In genomic region chr4:128832253-128832641, GRCh38 we compare ENCODE assay signal across 11 cellular contexts. TPM values are rescaled to one million over a fixed set of nuclear protein-coding genes. Genes with fewer than 3 reads are reported as not detected.
DNase-seq lines count a peak whose midpoint lies in the region; ATAC-seq and TF ChIP-seq lines count a peak whose summit lies in the region.
"Had no signal": no experiment of that assay in that cellular context is flagged by ENCODE, and none has a peak within 500 bp of the region (broad histone marks: within the 10 kb centered on the region; RNA-seq: fewer than 3 reads in every experiment).

No MANE protein-coding gene starts in this region.

- H3K9me3 ChIP-seq in right cardiac atrium (ENCODE audit: control insufficient read depth, low read length) (no peaks in the 10 kb centered on the region), heart left ventricle (no peaks in the 10 kb centered on the region), iPS-18a (ENCODE audit: control insufficient read depth, low read depth, low read length) (no peaks in the 10 kb centered on the region)

- DNase-seq in right cardiac atrium (no peak), heart left ventricle (no peak), dedifferentiated amniotic fluid mesenchymal stem cell (ENCODE audit: extremely low spot score) (no peak), activated gamma-delta T cell treated with Interleukin-2 at 50 U/mL for 16 hours (no peak)
- DNase-seq: activated T-cell treated with anti-CD3 and anti-CD28 coated beads, Interleukin-2, amount 50 U/mL, for 1 hour had no signal

- TF ChIP-seq POLR2A in heart left ventricle (IDR thresholded peaks at IDR 0.05): no peak

- H3K4me3 Mint-ChIP-seq in IgD-negative memory B cell: no peak overlapping the region
- H3K4me3 Mint-ChIP-seq: T-helper 1 cell treated with Interleukin-12 subunit alpha and Interleukin-12 subunit beta and Interleukin-4 antibody, amounts not matched to agents 30 μg/mL and 1 μg/mL, for 36 hours had no signal

- WGBS in right cardiac atrium: 56% methylated on average over 1 of the region's 1 CpG
- WGBS in heart left ventricle, 4 donors: 56 to 78% (median 64%) methylated on average over 1 of the region's 1 CpG

- H3K4me1 Mint-ChIP-seq in IgD-negative memory B cell: peaks cover 30 to 53% (median 46%) of the 10 kb centered on the region in 3 donors

- ATAC-seq in right cardiac atrium: no peak
- no peak for ATAC-seq in heart left ventricle
- no peak for ATAC-seq in HG03565 (IDR thresholded peaks at IDR 0.05; ENCODE audit: unreplicated experiment)
- no peak for ATAC-seq in HG03025 (IDR thresholded peaks at IDR 0.05; ENCODE audit: low FRiP score, unreplicated experiment)
- ATAC-seq: HCT116 had no signal

- no peaks in the 10 kb centered on the region for H3K27me3 Mint-ChIP-seq in IgD-negative memory B cell

- H3K4me1 ChIP-seq in right cardiac atrium (ENCODE audit: control insufficient read depth, insufficient read depth, low read length) (peaks cover 18% of the 10 kb centered on the region), heart left ventricle (peaks cover 0 to 80% (median 50%) of the 10 kb centered on the region in 12 donors), iPS-18a (ENCODE audit: control insufficient read depth, low read depth, low read length) (peaks cover 47% of the 10 kb centered on the region)

- peak overlapping the region in 2 of 3 donors; percentile 52 to 68 for H3K27ac Mint-ChIP-seq in IgD-negative memory B cell

- intact Hi-C loops in right cardiac atrium (cut with DNase I) (no loop called here), heart left ventricle (cut with DNase I) (loop anchor here in 1 of 10 donors (10.0 kb wide), 1 partner anchor 547 kb away; the partner anchor contains the start of gene PGRMC2)

- H3K36me3 Mint-ChIP-seq in IgD-negative memory B cell: peaks cover 3% of the 10 kb centered on the region

- H3K36me3 ChIP-seq in heart left ventricle (peaks cover 0 to 29% (median 8%) of the 10 kb centered on the region in 9 donors), iPS-18a (ENCODE audit: control insufficient read depth, low read depth, low read length) (peaks cover 44% of the 10 kb centered on the region)

- H3K4me3 ChIP-seq in right cardiac atrium (ENCODE audit: low read length) (no peak overlapping the region), heart left ventricle (no peak overlapping the region), iPS-18a (ENCODE audit: low read length) (no peak overlapping the region)

- no peak for TF ChIP-seq CTCF in heart left ventricle (IDR thresholded peaks at IDR 0.05)

- peak overlapping the region; percentile 43 for H3K27ac ChIP-seq in right cardiac atrium (ENCODE audit: low read length)
- H3K27ac ChIP-seq in heart left ventricle: peak overlapping the region in 6 of 12 donors; percentile 3 to 70 (median 49)
- no peak overlapping the region for H3K27ac ChIP-seq in iPS-18a (ENCODE audit: low read length)

- H3K9me3 Mint-ChIP-seq in IgD-negative memory B cell: no peaks in the 10 kb centered on the region

- H3K27me3 ChIP-seq in right cardiac atrium (ENCODE audit: control insufficient read depth, insufficient read depth): no peaks in the 10 kb centered on the region
- H3K27me3 ChIP-seq in heart left ventricle: no peaks in the 10 kb centered on the region
- no peaks in the 10 kb centered on the region for H3K27me3 ChIP-seq in iPS-18a (ENCODE audit: control insufficient read depth, insufficient read depth, low read length)

- H3K9ac ChIP-seq in iPS-18a (ENCODE audit: low read length): peak overlapping the region; percentile 15

RNA-seq across cellular contexts. Expression of gene JADE1, which starts 22.7 kb away (rescaled TPM):
- total RNA-seq in right cardiac atrium (10 to 100 TPM; 24.0 to 41.0 (median 26.7) TPM), heart left ventricle (10 to 100 TPM; 18.1 to 31.9 (median 22.7) TPM)
- polyA plus RNA-seq in right cardiac atrium (13.9 TPM), heart left ventricle (10 to 100 TPM; 15.0 to 19.7 TPM), IgD-negative memory B cell (34.6 TPM)
